Comparison of ENCODE assay signal across 1 cellular context in genomic region chr11:34358666-34359547, GRCh38.
TF ChIP-seq lines count a peak whose summit lies in the region.

No MANE protein-coding gene starts in this region.

TF ChIP-seq in HEK293, 187 proteins besides CTCF, POLR2A, EP300 and RAD21 (continued from another document):
- TF ChIP-seq ZNF398 (tag by site-specific recombination; IDR thresholded peaks at IDR 0.05): no peak; the same call in 1 of the 2 replicates
- TF ChIP-seq ZNF785 (tag by site-specific recombination; IDR thresholded peaks at IDR 0.05): no peak
- TF ChIP-seq SCRT2 (tag by site-specific recombination; IDR thresholded peaks at IDR 0.05): peak; percentile 35; the same call in 1 of the 2 replicates
- TF ChIP-seq ZSCAN23 (tag by site-specific recombination; IDR thresholded peaks at IDR 0.05): no peak
- no peak for TF ChIP-seq ZNF155 (tag by site-specific recombination; IDR thresholded peaks at IDR 0.05)
- TF ChIP-seq MEIS1 (CRISPR knock-in tag; IDR thresholded peaks at IDR 0.05; ENCODE audit: borderline replicate concordance): no peak
- no peak for TF ChIP-seq ZNF19 (tag by site-specific recombination; IDR thresholded peaks at IDR 0.05; ENCODE audit: low read depth)
- 0 out of 2 replicates have a peak, but pooled peaks have one; percentile 18 for TF ChIP-seq HOXD13 (CRISPR knock-in tag; IDR thresholded peaks at IDR 0.05; ENCODE audit: borderline replicate concordance)
- TF ChIP-seq ZNF114 (tag by site-specific recombination; IDR thresholded peaks at IDR 0.05): no peak
- no peak for TF ChIP-seq ZNF48 (tag by site-specific recombination; IDR thresholded peaks at IDR 0.05)
- TF ChIP-seq MZF1 (tag by site-specific recombination; IDR thresholded peaks at IDR 0.05; ENCODE audit: borderline replicate concordance): no peak
- no peak for TF ChIP-seq ZNF391 (tag by site-specific recombination; IDR thresholded peaks at IDR 0.05; ENCODE audit: borderline replicate concordance, low read depth)
- peak; percentile 80 for TF ChIP-seq HIC1 (tag by site-specific recombination; IDR thresholded peaks at IDR 0.05)
- no peak for TF ChIP-seq KLF7 (tag by site-specific recombination; IDR thresholded peaks at IDR 0.05; ENCODE audit: borderline replicate concordance)
- peak; percentile 28; the same call in 1 of the 2 replicates for TF ChIP-seq ZNF394 (tag by site-specific recombination; IDR thresholded peaks at IDR 0.05; ENCODE audit: borderline replicate concordance)
- TF ChIP-seq ZBTB11 (tag by site-specific recombination; conservative IDR thresholded peaks at IDR 0.05; ENCODE audit: low read depth): no peak; the same call in 1 of the 2 replicates
- TF ChIP-seq BCL11A (tag by site-specific recombination; IDR thresholded peaks at IDR 0.05; ENCODE audit: low read depth): peak; percentile 63; the same call in 1 of the 2 replicates
- TF ChIP-seq SCRT1 (tag by site-specific recombination; IDR thresholded peaks at IDR 0.05; ENCODE audit: borderline replicate concordance): no peak
- no peak for TF ChIP-seq ZNF211 (tag by site-specific recombination; IDR thresholded peaks at IDR 0.05; ENCODE audit: low read depth)
- TF ChIP-seq ZNF549 (tag by site-specific recombination; IDR thresholded peaks at IDR 0.05): no peak
- TF ChIP-seq ZNF324 (tag by site-specific recombination; IDR thresholded peaks at IDR 0.05): no peak
- TF ChIP-seq TSHZ1 (tag by site-specific recombination; IDR thresholded peaks at IDR 0.05; ENCODE audit: borderline replicate concordance): no peak
- no peak for TF ChIP-seq ATF2 (tag by site-specific recombination; IDR thresholded peaks at IDR 0.05; ENCODE audit: low read depth)
- no peak for TF ChIP-seq ZNF658 (tag by site-specific recombination; IDR thresholded peaks at IDR 0.05)
- TF ChIP-seq ZNF488 (tag by site-specific recombination; IDR thresholded peaks at IDR 0.05): no peak
- TF ChIP-seq ZNF292 (tag by site-specific recombination; IDR thresholded peaks at IDR 0.05; ENCODE audit: borderline replicate concordance, low read depth): no peak
- no peak for TF ChIP-seq ZBTB48 (tag by site-specific recombination; IDR thresholded peaks at IDR 0.05)
- TF ChIP-seq INSM2 (tag by site-specific recombination; IDR thresholded peaks at IDR 0.05): no peak
- peak; percentile 72 for TF ChIP-seq ZNF2 (tag by site-specific recombination; IDR thresholded peaks at IDR 0.05)
- no peak for TF ChIP-seq ZNF132 (tag by site-specific recombination; IDR thresholded peaks at IDR 0.05; ENCODE audit: borderline replicate concordance)
